ENCODE assay signal across 8 cellular contexts in genomic region chr17:51046527-51047384, GRCh38.
DNase-seq lines count a peak whose midpoint lies in the region; ATAC-seq and TF ChIP-seq lines count a peak whose summit lies in the region.

No MANE protein-coding gene starts in this region.

- no peaks in the 10 kb centered on the region for H3K9me3 ChIP-seq in ectodermal cell (ENCODE audit: control insufficient read depth, low read length)
- no peaks in the 10 kb centered on the region for H3K9me3 ChIP-seq in upper lobe of right lung

- no peak for TF ChIP-seq POLR2A in lower leg skin (IDR thresholded peaks at IDR 0.05)

- peak; percentile 51 for ATAC-seq in upper lobe of right lung
- ATAC-seq in HG03460 (IDR thresholded peaks at IDR 0.05; ENCODE audit: unreplicated experiment) = no peak
- no peak for ATAC-seq in HG03457 (IDR thresholded peaks at IDR 0.05; ENCODE audit: unreplicated experiment)

- 4 to 5% methylated on average over 12 of the region's 12 CpGs for WGBS in ectodermal cell, 2 experiments
- 44 to 45% methylated on average over 12 of the region's 12 CpGs for WGBS in lower leg skin, 2 donors

- H3K4me1 ChIP-seq in ectodermal cell (ENCODE audit: control insufficient read depth, insufficient read depth, low read length) (peaks cover 17% of the 10 kb centered on the region), upper lobe of right lung (peaks cover 11% of the 10 kb centered on the region)

- H3K36me3 ChIP-seq in ectodermal cell (ENCODE audit: control insufficient read depth, insufficient read depth, low read length) (no peaks in the 10 kb centered on the region), upper lobe of right lung (no peaks in the 10 kb centered on the region)

- H3K27me3 ChIP-seq in ectodermal cell (ENCODE audit: control insufficient read depth, insufficient read depth, low read length, poor library complexity, severe bottlenecking) = no peaks in the 10 kb centered on the region
- no peaks in the 10 kb centered on the region for H3K27me3 ChIP-seq in upper lobe of right lung

- H3K4me3 ChIP-seq in ectodermal cell (ENCODE audit: insufficient read depth, low read depth, low read length) = peak overlapping the region; percentile 68
- no peak overlapping the region for H3K4me3 ChIP-seq in lower leg skin (ENCODE audit: low read depth, poor library complexity, severe bottlenecking)
- H3K4me3 ChIP-seq in upper lobe of right lung = peak overlapping the region; percentile 11

- DNase-seq in ELR (ENCODE audit: low read depth) (peak; percentile 73), NCI-H510A treated with DMSO at 0.1 percent for 48 hours (lab: John Stamatoyannopoulos, UW) (peak; percentile 98), lower leg skin (ENCODE audit: low spot score in 2 of 2) (peak; percentile 49 to 89), upper lobe of right lung (no peak)
- DNase-seq in activated effector memory CD4-positive, alpha-beta T cell treated with Interleukin-2 at 50 U/mL for 16 hours = no peak

- intact Hi-C loops in lower leg skin (cut with DNase I; ENCODE audit: low total_unique reads) (no loop called here), upper lobe of right lung (cut with DNase I) (no loop called here)

- H3K27ac ChIP-seq in ectodermal cell (ENCODE audit: insufficient read depth, low read depth, low read length, poor library complexity, severe bottlenecking) = peak overlapping the region; percentile 95
- H3K27ac ChIP-seq in upper lobe of right lung = no peak overlapping the region

- no peak for TF ChIP-seq CTCF in lower leg skin (IDR thresholded peaks at IDR 0.05)
- no peak for TF ChIP-seq CTCF in upper lobe of right lung (IDR thresholded peaks at IDR 0.05)

Comparison
In these comparisons a context has a peak if more than half of its experiments do, and no peak if none do; other contexts are left out.
1. DNase-seq: peak in ELR (single experiment), NCI-H510A treated with DMSO at 0.1 percent for 48 hours (single experiment) and lower leg skin (2 of 2); none in upper lobe of right lung (single experiment) and activated effector memory CD4-positive, alpha-beta T cell treated with Interleukin-2 at 50 U/mL for 16 hours (single experiment).